Comparison of ENCODE assay signal across 1 cellular context in the genomic region with DNA sequence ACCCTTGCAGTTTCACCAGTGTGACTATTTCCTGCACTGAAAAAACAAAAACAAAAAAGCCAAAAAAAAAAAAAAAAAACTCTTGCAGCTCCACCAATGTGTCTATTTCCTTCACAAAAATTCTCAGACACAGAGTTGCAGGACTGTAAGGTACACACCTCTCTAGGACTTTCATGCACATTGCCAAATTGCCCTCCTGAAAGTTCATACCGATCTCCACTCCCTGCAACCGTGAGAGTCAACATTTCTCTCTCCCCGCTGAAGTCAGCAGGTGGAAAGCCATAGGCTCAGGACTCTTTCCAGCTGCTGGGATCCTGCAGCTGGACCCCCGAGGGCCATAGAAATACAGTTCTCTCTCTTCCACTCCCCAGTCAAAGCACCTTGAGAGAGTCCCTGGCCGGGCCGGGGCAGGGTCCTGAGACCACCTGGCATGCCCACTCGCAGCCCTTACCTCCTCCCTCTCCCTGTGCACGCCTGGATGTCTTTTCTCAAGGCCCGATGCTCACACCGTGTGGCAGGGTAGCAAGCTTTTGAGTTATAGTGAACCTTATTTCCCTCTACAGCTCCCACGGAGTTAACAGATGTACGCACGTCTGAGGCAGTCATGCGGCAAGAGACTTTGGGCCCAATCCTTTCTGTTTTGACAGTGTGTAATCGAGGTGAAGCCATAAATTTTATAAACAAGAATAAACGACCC.
A peak's percentile ranks its signal among the peaks of the same experiment; 100 is the strongest.
TF ChIP-seq lines count a peak whose summit lies in the region.

No MANE protein-coding gene starts in this region.

TF ChIP-seq in HEK293, 187 proteins besides CTCF, POLR2A, EP300 and RAD21:
- TF ChIP-seq, protein P1, sequence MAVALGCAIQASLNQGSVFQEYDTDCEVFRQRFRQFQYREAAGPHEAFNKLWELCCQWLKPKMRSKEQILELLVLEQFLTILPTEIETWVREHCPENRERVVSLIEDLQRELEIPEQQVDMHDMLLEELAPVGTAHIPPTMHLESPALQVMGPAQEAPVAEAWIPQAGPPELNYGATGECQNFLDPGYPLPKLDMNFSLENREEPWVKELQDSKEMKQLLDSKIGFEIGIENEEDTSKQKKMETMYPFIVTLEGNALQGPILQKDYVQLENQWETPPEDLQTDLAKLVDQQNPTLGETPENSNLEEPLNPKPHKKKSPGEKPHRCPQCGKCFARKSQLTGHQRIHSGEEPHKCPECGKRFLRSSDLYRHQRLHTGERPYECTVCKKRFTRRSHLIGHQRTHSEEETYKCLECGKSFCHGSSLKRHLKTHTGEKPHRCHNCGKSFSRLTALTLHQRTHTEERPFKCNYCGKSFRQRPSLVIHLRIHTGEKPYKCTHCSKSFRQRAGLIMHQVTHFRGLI (tag by site-specific recombination; IDR thresholded peaks at IDR 0.05), result no peak
- TF ChIP-seq ZIC2 (tag by site-specific recombination; IDR thresholded peaks at IDR 0.05), result 0 out of 2 replicates have a peak, but pooled peaks have one; percentile 16
- TF ChIP-seq ZFHX2 (tag by site-specific recombination; conservative IDR thresholded peaks at IDR 0.05), result no peak
- 0 out of 2 replicates have a peak, but pooled peaks have one; percentile 14 for TF ChIP-seq PRDM1 (tag by site-specific recombination; IDR thresholded peaks at IDR 0.05)
